ENCODE assay signal across 12 cellular contexts in the genomic region with DNA sequence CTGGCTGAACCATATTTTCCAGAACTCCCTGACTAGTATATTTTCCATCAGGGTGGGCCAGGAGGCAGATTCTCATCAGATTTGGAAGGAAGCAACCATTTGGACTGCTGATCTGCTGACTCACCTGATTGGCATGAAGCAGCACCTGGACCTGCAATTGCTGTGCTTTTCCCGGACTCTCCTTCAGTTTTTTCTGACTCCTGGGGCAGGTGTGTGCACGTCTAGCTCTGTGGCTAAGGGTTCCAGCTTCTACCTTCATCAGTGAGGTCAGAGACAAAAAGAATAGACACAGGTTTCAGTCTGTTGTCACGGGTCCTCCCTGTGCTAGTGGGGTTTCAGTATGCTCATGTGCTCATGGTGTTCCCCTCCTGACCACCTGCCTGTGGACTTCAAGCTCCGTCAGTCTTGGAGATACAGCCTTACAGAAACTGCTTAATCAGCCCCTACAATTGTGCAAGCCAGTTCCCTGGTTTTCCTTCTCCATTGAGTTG. TPM values are rescaled to one million over a fixed set of nuclear protein-coding genes. Genes with fewer than 3 reads are reported as not detected.
A peak's percentile ranks its signal among the peaks of the same experiment; 100 is the strongest.
DNase-seq lines count a peak whose midpoint lies in the region; ATAC-seq and TF ChIP-seq lines count a peak whose summit lies in the region.
"Had no signal": no experiment of that assay in that cellular context is flagged by ENCODE, and none has a peak within 500 bp of the region (broad histone marks: within the 10 kb centered on the region; RNA-seq: fewer than 3 reads in every experiment).

No MANE protein-coding gene starts in this region.

- CTCF ChIA-PET in activated naive CD4-positive, alpha-beta T cell treated with anti-CD3 and anti-CD28 coated beads, Interleukin-2, amount 10 ng/mL, durations not matched to agents 7 days and 5 days (lab: Charles Lee) = interaction anchor here (1.0 to 1.1 kb wide), 2 partner anchors 257 to 339 kb away, joined by 3 read pairs; no protein-coding TSS in a partner anchor

- H3K4me1 Mint-ChIP-seq in CD4-positive, CD25-positive, alpha-beta regulatory T cell = peaks cover 10 to 45% (median 28%) of the 10 kb centered on the region in 4 donors
- peaks cover 46% of the 10 kb centered on the region for H3K4me1 Mint-ChIP-seq in activated naive CD4-positive, alpha-beta T cell treated with anti-CD3 and anti-CD28 coated beads, Interleukin-2, amount 10 ng/mL, durations not matched to agents 7 days and 5 days

- H3K9me3 ChIP-seq in CD4-positive, CD25-positive, alpha-beta regulatory T cell (ENCODE audit: control insufficient read depth in 2 of 2, low read length in 2 of 2) = no peaks in the 10 kb centered on the region
- H3K9me3 ChIP-seq: BE2C had no signal

- H3K9me3 Mint-ChIP-seq in CD4-positive, CD25-positive, alpha-beta regulatory T cell = no peaks in the 10 kb centered on the region
- no peaks in the 10 kb centered on the region for H3K9me3 Mint-ChIP-seq in activated naive CD4-positive, alpha-beta T cell treated with anti-CD3 and anti-CD28 coated beads, Interleukin-2, amount 10 ng/mL, durations not matched to agents 7 days and 5 days
- H3K9me3 Mint-ChIP-seq: activated T-cell treated with anti-CD3 and anti-CD28 coated beads, Interleukin-2, amount 50 U/mL, for 4 hours had no signal

- H3K4me1 ChIP-seq in CD4-positive, CD25-positive, alpha-beta regulatory T cell (ENCODE audit: control insufficient read depth, insufficient read depth, low read length, poor library complexity, severe bottlenecking) = peaks cover 28% of the 10 kb centered on the region

- no peak for DNase-seq in CD4-positive, CD25-positive, alpha-beta regulatory T cell
- peak; percentile 50 for DNase-seq in NCI-H1105 (lab: John Stamatoyannopoulos, UW)
- no peak for DNase-seq in activated naive CD4-positive, alpha-beta T cell treated with anti-CD3 and anti-CD28 coated beads, Interleukin-2, amount 10 ng/mL, durations not matched to agents 7 days and 5 days
- no peak for DNase-seq in activated CD8-positive, alpha-beta memory T cell treated with anti-CD3 and anti-CD28 coated beads, Interleukin-2, amount 50 U/mL, for 4 hours
- no peak for DNase-seq in NCI-H128 (lab: John Stamatoyannopoulos, UW; ENCODE audit: unreplicated experiment)
- DNase-seq: activated T-cell treated with anti-CD3 and anti-CD28 coated beads, Interleukin-2, amount 50 U/mL, for 4 hours; BE2C; mesenchymal stem cell; stimulated activated naive CD8-positive, alpha-beta T cell treated with anti-CD3 and anti-CD28 coated beads, Interleukin-15, Interleukin-2, amounts not matched to agents 100 U/mL and 50 U/mL, for 24 hours had no signal

- H3K36me3 ChIP-seq in CD4-positive, CD25-positive, alpha-beta regulatory T cell (ENCODE audit: control insufficient read depth, insufficient read depth, low read length) = peaks cover 11% of the 10 kb centered on the region

- ATAC-seq in CD4-positive, CD25-positive, alpha-beta regulatory T cell (ENCODE audit: low read depth in 2 of 2) = no peak
- ATAC-seq in GM21423 (IDR thresholded peaks at IDR 0.05; ENCODE audit: unreplicated experiment) (peak; percentile 31), esophagus mucosa (peak; percentile 72), GM18505 (IDR thresholded peaks at IDR 0.05; ENCODE audit: unreplicated experiment) (no peak)
- ATAC-seq: activated T-cell treated with anti-CD3 and anti-CD28 coated beads, Interleukin-2, amount 50 U/mL, for 4 hours; stimulated activated naive CD8-positive, alpha-beta T cell treated with anti-CD3 and anti-CD28 coated beads, Interleukin-15, Interleukin-2, amounts not matched to agents 100 U/mL and 50 U/mL, for 24 hours had no signal

- no peak for TF ChIP-seq POLR2A in GM18505 (IDR thresholded peaks at IDR 0.05; ENCODE audit: borderline replicate concordance, extremely low read depth, insufficient read depth, insufficient read length)

- no peak overlapping the region for H3K27ac ChIP-seq in CD4-positive, CD25-positive, alpha-beta regulatory T cell (ENCODE audit: insufficient read depth, low read length, poor library complexity, severe bottlenecking)

- H3K27ac Mint-ChIP-seq in CD4-positive, CD25-positive, alpha-beta regulatory T cell = peak overlapping the region; percentile 71 to 92 (median 73)
- H3K27ac Mint-ChIP-seq in activated naive CD4-positive, alpha-beta T cell treated with anti-CD3 and anti-CD28 coated beads, Interleukin-2, amount 10 ng/mL, durations not matched to agents 7 days and 5 days = no peak overlapping the region

- H3K36me3 Mint-ChIP-seq in CD4-positive, CD25-positive, alpha-beta regulatory T cell = peaks cover 8% of the 10 kb centered on the region
- peaks cover 25% of the 10 kb centered on the region for H3K36me3 Mint-ChIP-seq in activated naive CD4-positive, alpha-beta T cell treated with anti-CD3 and anti-CD28 coated beads, Interleukin-2, amount 10 ng/mL, durations not matched to agents 7 days and 5 days

- no peaks in the 10 kb centered on the region for H3K27me3 ChIP-seq in CD4-positive, CD25-positive, alpha-beta regulatory T cell (ENCODE audit: control insufficient read depth, insufficient read depth, low read length)
- H3K27me3 ChIP-seq: BE2C had no signal

- H3K27me3 Mint-ChIP-seq in CD4-positive, CD25-positive, alpha-beta regulatory T cell = no peaks in the 10 kb centered on the region
- no peaks in the 10 kb centered on the region for H3K27me3 Mint-ChIP-seq in activated naive CD4-positive, alpha-beta T cell treated with anti-CD3 and anti-CD28 coated beads, Interleukin-2, amount 10 ng/mL, durations not matched to agents 7 days and 5 days

- H3K4me3 ChIP-seq in CD4-positive, CD25-positive, alpha-beta regulatory T cell (ENCODE audit: low read depth, low read length) = no peak overlapping the region

- peak overlapping the region in 1 of 4 donors; percentile 75 for H3K4me3 Mint-ChIP-seq in CD4-positive, CD25-positive, alpha-beta regulatory T cell
- no peak overlapping the region for H3K4me3 Mint-ChIP-seq in activated naive CD4-positive, alpha-beta T cell treated with anti-CD3 and anti-CD28 coated beads, Interleukin-2, amount 10 ng/mL, durations not matched to agents 7 days and 5 days
- H3K4me3 Mint-ChIP-seq: activated T-cell treated with anti-CD3 and anti-CD28 coated beads, Interleukin-2, amount 50 U/mL, for 4 hours had no signal

RNA-seq across cellular contexts. Expression of a gene that starts 31.5 kb away (rescaled TPM):
- total RNA-seq in CD4-positive, CD25-positive, alpha-beta regulatory T cell = 64.1 TPM
- 100 to 1,000 TPM in 2 of 4 donors, 10 to 100 TPM in 2; 90.9 to 115 (median 100) TPM for polyA plus RNA-seq in CD4-positive, CD25-positive, alpha-beta regulatory T cell
- total RNA-seq in esophagus mucosa = 37.2 TPM

Comparison
In these comparisons a context has a peak if more than half of its experiments do, and no peak if none do; other contexts are left out.
1. ATAC-seq: peak in GM21423 (single experiment) and esophagus mucosa (single experiment); none in CD4-positive, CD25-positive, alpha-beta regulatory T cell (0 of 2) and GM18505 (single experiment).